8 cellular contexts compared by ENCODE assay signal in the genomic region with DNA sequence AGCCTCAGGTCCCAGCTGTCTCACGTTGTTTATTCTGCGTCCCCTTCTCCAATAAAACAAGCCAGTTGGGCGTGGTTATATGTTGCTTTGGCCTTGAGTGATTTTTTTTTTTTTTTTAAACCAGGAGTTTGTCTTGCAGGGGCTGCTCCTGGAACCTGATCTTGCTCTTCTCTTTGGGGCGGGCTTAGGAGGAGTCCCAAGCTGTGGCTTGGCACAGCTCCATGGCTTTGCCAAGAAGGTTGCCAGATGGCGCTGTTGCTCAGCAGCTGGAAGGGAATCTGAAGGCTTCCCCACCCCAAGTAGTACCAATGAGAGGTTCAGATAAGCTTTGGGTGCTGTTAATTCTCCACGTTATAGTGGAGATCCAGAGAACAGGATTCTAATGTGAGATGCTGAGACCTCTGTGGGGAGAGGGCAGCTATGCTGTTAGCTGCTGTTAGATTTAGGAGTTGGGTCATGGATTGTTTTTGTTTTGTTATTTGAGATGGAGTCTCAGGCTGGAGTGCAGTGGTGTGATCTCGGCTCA. TPM values are rescaled to one million over a fixed set of nuclear protein-coding genes. Genes with fewer than 3 reads are reported as not detected.
DNase-seq lines count a peak whose midpoint lies in the region; ATAC-seq, FAIRE-seq and TF ChIP-seq lines count a peak whose summit lies in the region.

No MANE protein-coding gene starts in this region.

- H3K9ac ChIP-seq in GM23248 = no peak overlapping the region

- TF ChIP-seq CTCF in WI38 (IDR thresholded peaks at IDR 0.05; ENCODE audit: low read depth, low read length) = peak; percentile 62
- TF ChIP-seq CTCF in bronchial epithelial cell (IDR thresholded peaks at IDR 0.05; ENCODE audit: insufficient read depth, low read length, severe bottlenecking) = peak; percentile 89

- ATAC-seq in HG03378 (IDR thresholded peaks at IDR 0.05; ENCODE audit: unreplicated experiment) = no peak

- H3K27ac ChIP-seq in GM23248 = no peak overlapping the region

- H3K9me3 ChIP-seq in GM23248 (ENCODE audit: low read depth) = no peaks in the 10 kb centered on the region

- no peaks in the 10 kb centered on the region for H4K20me1 ChIP-seq in GM23248 (ENCODE audit: insufficient read depth)

- H3K27me3 ChIP-seq in GM23248 (replicated peaks; ENCODE audit: insufficient read depth) (no peaks in the 10 kb centered on the region), bronchial epithelial cell (ENCODE audit: control insufficient read depth, insufficient read depth, low read length) (no peaks in the 10 kb centered on the region)

- H3K9me2 ChIP-seq in GM23248 (ENCODE audit: insufficient read depth) = no peaks in the 10 kb centered on the region

- no peak overlapping the region for H2AFZ ChIP-seq in GM23248

- H3K36me3 ChIP-seq in GM23248 (ENCODE audit: low read depth) (peaks cover 21% of the 10 kb centered on the region), bronchial epithelial cell (ENCODE audit: control insufficient read depth, insufficient read depth, low read length) (peaks cover 40% of the 10 kb centered on the region)

- DNase-seq in A172 (ENCODE audit: low spot score) = peak; percentile 94
- peak; percentile 98 for DNase-seq in GM23248
- peak; percentile 88 for DNase-seq in NCI-H460 (ENCODE audit: extremely low read depth, low read depth)
- DNase-seq in bronchial epithelial cell (ENCODE audit: low read depth) = peak; percentile 88
- DNase-seq in islet precursor cell = peak; percentile 82
- DNase-seq in stimulated activated CD4-positive, alpha-beta T cell treated with anti-CD3 and anti-CD28 coated beads, Interleukin-15, amount 100 ng/mL, for 24 hours = peak; percentile 80

- no peak overlapping the region for H3K4me3 ChIP-seq in GM23248
- H3K4me3 ChIP-seq in WI38 (ENCODE audit: low read depth, low read length) = no peak overlapping the region
- no peak overlapping the region for H3K4me3 ChIP-seq in bronchial epithelial cell (ENCODE audit: low read depth, low read length)

- peaks cover 13% of the 10 kb centered on the region for H3K4me1 ChIP-seq in GM23248 (ENCODE audit: insufficient read depth)

- no peak for FAIRE-seq in bronchial epithelial cell (lab: Jason Lieb, UNC)

- in situ Hi-C loops in GM23248 (cut with MboI) = no loop called here

- H3F3A ChIP-seq in GM23248 (ENCODE audit: insufficient read depth) = peaks cover 22% of the 10 kb centered on the region

- WGBS in GM23248 (ENCODE audit: low coverage in 1 of 2, low lambda C conversion rate in 2 of 2, missing lambda C conversion rate in 2 of 2), 2 experiments = 15 to 23% methylated on average over 6 to 7 of the region's 7 CpGs

- no peak overlapping the region for H3K4me2 ChIP-seq in GM23248 (ENCODE audit: unreplicated experiment)

- H3K79me2 ChIP-seq in GM23248 (ENCODE audit: insufficient read depth) = no peaks in the 10 kb centered on the region

RNA-seq across cellular contexts. Expression of a gene that starts 2.0 kb away (rescaled TPM):
- 15.1 and 18.7 TPM in 2 replicates for total RNA-seq in A172 (2014; rRNA removed; shearing (Covaris generic))
- 0.51 and 3.9 TPM in 2 replicates for total RNA-seq in GM23248 (2014; rRNA removed; shearing (Covaris generic))
- 1.5 and 2.5 TPM in 2 replicates for polyA plus RNA-seq in GM23248 (2016; fragmentation: Nextera tagmentation; extraction: Ambion mirVana)
- 55.8 and 60.2 TPM in 2 replicates for total RNA-seq in NCI-H460 (2014; rRNA removed; shearing (Covaris generic))
- 123 and 187 TPM in 2 replicates for polyA plus RNA-seq in NCI-H460 (2014; cell fraction: nucleus; rRNA removed)
- 0.51 and 0.53 TPM in 2 replicates for total RNA-seq in bronchial epithelial cell

RNA-seq across cellular contexts. Expression of a gene that starts 18.6 kb away (rescaled TPM):
- total RNA-seq in A172 (2014; rRNA removed; shearing (Covaris generic)) = 424 and 474 TPM in 2 replicates
- 115 and 123 TPM in 2 replicates for total RNA-seq in GM23248 (2014; rRNA removed; shearing (Covaris generic))
- 128 and 132 TPM in 2 replicates for polyA plus RNA-seq in GM23248 (2016; fragmentation: Nextera tagmentation; extraction: Ambion mirVana)
- total RNA-seq in NCI-H460 (2014; rRNA removed; shearing (Covaris generic)) = 147 and 154 TPM in 2 replicates
- 163 and 207 TPM in 2 replicates for polyA plus RNA-seq in NCI-H460 (2014; cell fraction: nucleus; rRNA removed)
- total RNA-seq in bronchial epithelial cell = 102 and 103 TPM in 2 replicates

RNA-seq across cellular contexts. Expression of a gene that starts 21.5 kb away (rescaled TPM):
- 33.8 and 47.3 TPM in 2 replicates for total RNA-seq in A172 (2014; rRNA removed; shearing (Covaris generic))
- total RNA-seq in GM23248 (2014; rRNA removed; shearing (Covaris generic)) = 53.7 and 66.0 TPM in 2 replicates
- polyA plus RNA-seq in GM23248 (2016; fragmentation: Nextera tagmentation; extraction: Ambion mirVana) = 50.7 and 54.7 TPM in 2 replicates
- total RNA-seq in NCI-H460 (2014; rRNA removed; shearing (Covaris generic)) = 14.5 and 19.4 TPM in 2 replicates
- 42.0 and 47.7 TPM in 2 replicates for polyA plus RNA-seq in NCI-H460 (2014; cell fraction: nucleus; rRNA removed)
- 17.9 and 24.5 TPM in 2 replicates for total RNA-seq in bronchial epithelial cell

RNA-seq across cellular contexts. Expression of a gene that starts 21.5 kb away (rescaled TPM):
- total RNA-seq in A172 (2014; rRNA removed; shearing (Covaris generic)) = 49.3 and 71.5 TPM in 2 replicates
- 75.9 and 97.9 TPM in 2 replicates for total RNA-seq in GM23248 (2014; rRNA removed; shearing (Covaris generic))
- 74.5 and 78.9 TPM in 2 replicates for polyA plus RNA-seq in GM23248 (2016; fragmentation: Nextera tagmentation; extraction: Ambion mirVana)
- 24.6 and 27.5 TPM in 2 replicates for total RNA-seq in NCI-H460 (2014; rRNA removed; shearing (Covaris generic))
- 98.5 and 121 TPM in 2 replicates for polyA plus RNA-seq in NCI-H460 (2014; cell fraction: nucleus; rRNA removed)
- total RNA-seq in bronchial epithelial cell = 57.9 and 75.0 TPM in 2 replicates

RNA-seq across cellular contexts. Expression of a gene that starts 25.8 kb away (rescaled TPM):
- total RNA-seq in A172 (2014; rRNA removed; shearing (Covaris generic)) = 3.0 and 12.0 TPM in 2 replicates
- 2.7 and 11.0 TPM in 2 replicates for total RNA-seq in GM23248 (2014; rRNA removed; shearing (Covaris generic))
- polyA plus RNA-seq in GM23248 (2016; fragmentation: Nextera tagmentation; extraction: Ambion mirVana) = 33.4 and 34.7 TPM in 2 replicates
- 7.9 and 8.7 TPM in 2 replicates for total RNA-seq in NCI-H460 (2014; rRNA removed; shearing (Covaris generic))
- 16.2 TPM in 2 replicates for polyA plus RNA-seq in NCI-H460 (2014; cell fraction: nucleus; rRNA removed)
- total RNA-seq in bronchial epithelial cell = 3.4 and 10.1 TPM in 2 replicates
